In the genomic region with DNA sequence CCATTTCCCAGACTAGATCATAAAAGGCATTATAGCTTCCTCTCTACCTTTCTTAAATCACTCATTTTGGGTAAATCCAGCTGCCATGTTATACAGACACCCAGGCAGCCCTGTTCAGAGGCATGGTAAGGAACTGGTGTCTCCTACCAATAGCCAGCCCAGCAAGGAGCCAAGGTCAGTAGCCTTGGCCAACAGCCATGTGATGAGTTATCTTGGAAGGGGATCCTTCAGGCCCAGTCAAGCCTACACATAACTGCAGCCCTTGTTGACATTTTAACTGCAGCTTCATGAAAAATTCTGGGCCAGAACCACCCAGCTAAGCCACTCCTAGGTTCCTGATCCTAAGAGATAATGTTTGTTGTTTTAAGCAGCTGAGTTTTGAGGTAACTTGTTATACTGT, we compare ENCODE assay signal across 2 cellular contexts.
A peak's percentile ranks its signal among the peaks of the same experiment; 100 is the strongest.
TF ChIP-seq lines count a peak whose summit lies in the region.

No MANE protein-coding gene starts in this region.

TF ChIP-seq in IMR-90, 13 proteins besides CTCF, POLR2A, EP300 and RAD21:
- TF ChIP-seq, protein P1, sequence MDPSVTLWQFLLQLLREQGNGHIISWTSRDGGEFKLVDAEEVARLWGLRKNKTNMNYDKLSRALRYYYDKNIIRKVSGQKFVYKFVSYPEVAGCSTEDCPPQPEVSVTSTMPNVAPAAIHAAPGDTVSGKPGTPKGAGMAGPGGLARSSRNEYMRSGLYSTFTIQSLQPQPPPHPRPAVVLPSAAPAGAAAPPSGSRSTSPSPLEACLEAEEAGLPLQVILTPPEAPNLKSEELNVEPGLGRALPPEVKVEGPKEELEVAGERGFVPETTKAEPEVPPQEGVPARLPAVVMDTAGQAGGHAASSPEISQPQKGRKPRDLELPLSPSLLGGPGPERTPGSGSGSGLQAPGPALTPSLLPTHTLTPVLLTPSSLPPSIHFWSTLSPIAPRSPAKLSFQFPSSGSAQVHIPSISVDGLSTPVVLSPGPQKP (IDR thresholded peaks at IDR 0.05; ENCODE audit: borderline replicate concordance, low read depth, low read length), result no peak
- TF ChIP-seq MAFK (IDR thresholded peaks at IDR 0.05; ENCODE audit: low read depth, low read length) (no peak), MXI1 (IDR thresholded peaks at IDR 0.05; ENCODE audit: borderline replicate concordance, low read depth, low read length) (no peak), RCOR1 (IDR thresholded peaks at IDR 0.05; ENCODE audit: insufficient replicate concordance, low read length) (no peak), NFE2L2 (IDR thresholded peaks at IDR 0.05; ENCODE audit: low read depth, low read length) (no peak), RFX5 (IDR thresholded peaks at IDR 0.05; ENCODE audit: low read depth, low read length) (no peak), SMC3 (IDR thresholded peaks at IDR 0.05; ENCODE audit: low read depth, low read length) (no peak), BHLHE40 (IDR thresholded peaks at IDR 0.05; ENCODE audit: low read depth, low read length) (no peak), CEBPB (IDR thresholded peaks at IDR 0.05; ENCODE audit: low read depth, low read length) (no peak), FOS (IDR thresholded peaks at IDR 0.05; ENCODE audit: low read depth, low read length) (no peak), MAZ (IDR thresholded peaks at IDR 0.05; ENCODE audit: borderline replicate concordance, low read depth, low read length) (no peak), CHD1 (IDR thresholded peaks at IDR 0.05; ENCODE audit: low read depth, low read length) (no peak)
- TF ChIP-seq, protein P2, sequence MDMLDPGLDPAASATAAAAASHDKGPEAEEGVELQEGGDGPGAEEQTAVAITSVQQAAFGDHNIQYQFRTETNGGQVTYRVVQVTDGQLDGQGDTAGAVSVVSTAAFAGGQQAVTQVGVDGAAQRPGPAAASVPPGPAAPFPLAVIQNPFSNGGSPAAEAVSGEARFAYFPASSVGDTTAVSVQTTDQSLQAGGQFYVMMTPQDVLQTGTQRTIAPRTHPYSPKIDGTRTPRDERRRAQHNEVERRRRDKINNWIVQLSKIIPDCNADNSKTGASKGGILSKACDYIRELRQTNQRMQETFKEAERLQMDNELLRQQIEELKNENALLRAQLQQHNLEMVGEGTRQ (IDR thresholded peaks at IDR 0.05; ENCODE audit: low read depth, low read length), result no peak

TF ChIP-seq in K562, 482 proteins besides CTCF, POLR2A, EP300 and RAD21 (continues in another document):
- no peak for TF ChIP-seq ZKSCAN3 (CRISPR knock-in tag; IDR thresholded peaks at IDR 0.05)
- TF ChIP-seq ZKSCAN8 (CRISPR knock-in tag; IDR thresholded peaks at IDR 0.05), result no peak
- no peak for TF ChIP-seq POLR2H (tag; IDR thresholded peaks at IDR 0.05; ENCODE audit: low read depth)
- no peak for TF ChIP-seq RFX7 (CRISPR knock-in tag; IDR thresholded peaks at IDR 0.05)
- TF ChIP-seq, protein P3, sequence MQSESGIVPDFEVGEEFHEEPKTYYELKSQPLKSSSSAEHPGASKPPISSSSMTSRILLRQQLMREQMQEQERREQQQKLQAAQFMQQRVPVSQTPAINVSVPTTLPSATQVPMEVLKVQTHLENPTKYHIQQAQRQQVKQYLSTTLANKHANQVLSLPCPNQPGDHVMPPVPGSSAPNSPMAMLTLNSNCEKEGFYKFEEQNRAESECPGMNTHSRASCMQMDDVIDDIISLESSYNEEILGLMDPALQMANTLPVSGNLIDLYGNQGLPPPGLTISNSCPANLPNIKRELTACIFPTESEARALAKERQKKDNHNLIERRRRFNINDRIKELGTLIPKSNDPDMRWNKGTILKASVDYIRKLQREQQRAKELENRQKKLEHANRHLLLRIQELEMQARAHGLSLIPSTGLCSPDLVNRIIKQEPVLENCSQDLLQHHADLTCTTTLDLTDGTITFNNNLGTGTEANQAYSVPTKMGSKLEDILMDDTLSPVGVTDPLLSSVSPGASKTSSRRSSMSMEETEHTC (IDR thresholded peaks at IDR 0.05), result no peak
- peak; percentile 61; the same call in 1 of the 2 replicates for TF ChIP-seq SMARCA4 (IDR thresholded peaks at IDR 0.05)
- TF ChIP-seq ZNF24 (IDR thresholded peaks at IDR 0.05), result no peak
- TF ChIP-seq, protein P4, sequence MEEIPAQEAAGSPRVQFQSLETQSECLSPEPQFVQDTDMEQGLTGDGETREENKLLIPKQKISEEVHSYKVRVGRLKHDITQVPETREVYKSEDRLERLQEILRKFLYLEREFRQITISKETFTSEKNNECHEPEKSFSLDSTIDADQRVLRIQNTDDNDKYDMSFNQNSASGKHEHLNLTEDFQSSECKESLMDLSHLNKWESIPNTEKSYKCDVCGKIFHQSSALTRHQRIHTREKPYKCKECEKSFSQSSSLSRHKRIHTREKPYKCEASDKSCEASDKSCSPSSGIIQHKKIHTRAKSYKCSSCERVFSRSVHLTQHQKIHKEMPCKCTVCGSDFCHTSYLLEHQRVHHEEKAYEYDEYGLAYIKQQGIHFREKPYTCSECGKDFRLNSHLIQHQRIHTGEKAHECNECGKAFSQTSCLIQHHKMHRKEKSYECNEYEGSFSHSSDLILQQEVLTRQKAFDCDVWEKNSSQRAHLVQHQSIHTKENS (CRISPR knock-in tag; IDR thresholded peaks at IDR 0.05), result no peak
- TF ChIP-seq SUPT5H (IDR thresholded peaks at IDR 0.05), result no peak
- no peak for TF ChIP-seq ETV6 (IDR thresholded peaks at IDR 0.05; ENCODE audit: borderline replicate concordance in 1 of 2, low read depth in 2 of 2, low read length in 1 of 2)
- TF ChIP-seq ETV6 (CRISPR knock-in tag; IDR thresholded peaks at IDR 0.05; ENCODE audit: borderline replicate concordance), result no peak
- peak; percentile 49; the same call in 1 of the 2 replicates for TF ChIP-seq ATF7 (IDR thresholded peaks at IDR 0.05)
- no peak for TF ChIP-seq ZFP1 (CRISPR knock-in tag; IDR thresholded peaks at IDR 0.05)
- TF ChIP-seq PHF8 (IDR thresholded peaks at IDR 0.05; ENCODE audit: borderline replicate concordance, low read length), result no peak
- no peak for TF ChIP-seq SETDB1 (IDR thresholded peaks at IDR 0.05; ENCODE audit: low read length)
- no peak for TF ChIP-seq ZNF23 (CRISPR knock-in tag; IDR thresholded peaks at IDR 0.05)
- no peak for TF ChIP-seq ZNF124 (CRISPR knock-in tag; IDR thresholded peaks at IDR 0.05)
- no peak for TF ChIP-seq RBBP5 (IDR thresholded peaks at IDR 0.05; ENCODE audit: borderline replicate concordance, insufficient read depth, low read length, poor library complexity, severe bottlenecking)
- TF ChIP-seq PHF20 (IDR thresholded peaks at IDR 0.05; ENCODE audit: partially characterized antibody), result no peak
- TF ChIP-seq ZNF445 (CRISPR knock-in tag; IDR thresholded peaks at IDR 0.05; ENCODE audit: low read depth), result no peak
- TF ChIP-seq, protein P5, sequence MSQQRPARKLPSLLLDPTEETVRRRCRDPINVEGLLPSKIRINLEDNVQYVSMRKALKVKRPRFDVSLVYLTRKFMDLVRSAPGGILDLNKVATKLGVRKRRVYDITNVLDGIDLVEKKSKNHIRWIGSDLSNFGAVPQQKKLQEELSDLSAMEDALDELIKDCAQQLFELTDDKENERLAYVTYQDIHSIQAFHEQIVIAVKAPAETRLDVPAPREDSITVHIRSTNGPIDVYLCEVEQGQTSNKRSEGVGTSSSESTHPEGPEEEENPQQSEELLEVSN (IDR thresholded peaks at IDR 0.05; ENCODE audit: borderline replicate concordance in 1 of 2, extremely low read depth in 1 of 2, insufficient read depth in 1 of 2, insufficient read length in 1 of 2, low read depth in 1 of 2, low read length in 1 of 2, poor library complexity in 1 of 2, severe bottlenecking in 1 of 2), result no peak
- no peak for TF ChIP-seq IFI16 (CRISPR knock-in tag; IDR thresholded peaks at IDR 0.05)
- no peak for TF ChIP-seq CREM (IDR thresholded peaks at IDR 0.05; ENCODE audit: low read depth)
- TF ChIP-seq GATA2 (CRISPR knock-in tag; IDR thresholded peaks at IDR 0.05), result peak; percentile 54
- peak; percentile 48; the same call in 1 of the 2 replicates for TF ChIP-seq MECOM (CRISPR knock-in tag; IDR thresholded peaks at IDR 0.05)
- TF ChIP-seq, protein P2 (CRISPR knock-in tag; IDR thresholded peaks at IDR 0.05), result no peak
- TF ChIP-seq CBFB (CRISPR knock-in tag; IDR thresholded peaks at IDR 0.05), result no peak
- TF ChIP-seq ZNF785 (CRISPR knock-in tag; IDR thresholded peaks at IDR 0.05), result no peak
- no peak for TF ChIP-seq PPARD (CRISPR knock-in tag; IDR thresholded peaks at IDR 0.05)
- 0 out of 2 replicates have a peak, but pooled peaks have one; percentile 35 for TF ChIP-seq NCOR1 (IDR thresholded peaks at IDR 0.05)
- no peak for TF ChIP-seq PHB (CRISPR knock-in tag; IDR thresholded peaks at IDR 0.05)
- TF ChIP-seq, protein P6, sequence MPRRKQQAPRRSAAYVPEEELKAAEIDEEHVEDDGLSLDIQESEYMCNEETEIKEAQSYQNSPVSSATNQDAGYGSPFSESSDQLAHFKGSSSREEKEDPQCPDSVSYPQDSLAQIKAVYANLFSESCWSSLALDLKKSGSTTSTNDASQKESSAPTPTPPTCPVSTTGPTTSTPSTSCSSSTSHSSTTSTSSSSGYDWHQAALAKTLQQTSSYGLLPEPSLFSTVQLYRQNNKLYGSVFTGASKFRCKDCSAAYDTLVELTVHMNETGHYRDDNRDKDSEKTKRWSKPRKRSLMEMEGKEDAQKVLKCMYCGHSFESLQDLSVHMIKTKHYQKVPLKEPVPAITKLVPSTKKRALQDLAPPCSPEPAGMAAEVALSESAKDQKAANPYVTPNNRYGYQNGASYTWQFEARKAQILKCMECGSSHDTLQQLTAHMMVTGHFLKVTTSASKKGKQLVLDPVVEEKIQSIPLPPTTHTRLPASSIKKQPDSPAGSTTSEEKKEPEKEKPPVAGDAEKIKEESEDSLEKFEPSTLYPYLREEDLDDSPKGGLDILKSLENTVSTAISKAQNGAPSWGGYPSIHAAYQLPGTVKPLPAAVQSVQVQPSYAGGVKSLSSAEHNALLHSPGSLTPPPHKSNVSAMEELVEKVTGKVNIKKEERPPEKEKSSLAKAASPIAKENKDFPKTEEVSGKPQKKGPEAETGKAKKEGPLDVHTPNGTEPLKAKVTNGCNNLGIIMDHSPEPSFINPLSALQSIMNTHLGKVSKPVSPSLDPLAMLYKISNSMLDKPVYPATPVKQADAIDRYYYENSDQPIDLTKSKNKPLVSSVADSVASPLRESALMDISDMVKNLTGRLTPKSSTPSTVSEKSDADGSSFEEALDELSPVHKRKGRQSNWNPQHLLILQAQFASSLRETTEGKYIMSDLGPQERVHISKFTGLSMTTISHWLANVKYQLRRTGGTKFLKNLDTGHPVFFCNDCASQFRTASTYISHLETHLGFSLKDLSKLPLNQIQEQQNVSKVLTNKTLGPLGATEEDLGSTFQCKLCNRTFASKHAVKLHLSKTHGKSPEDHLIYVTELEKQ (CRISPR knock-in tag; IDR thresholded peaks at IDR 0.05), result no peak
- no peak for TF ChIP-seq ZNF830 (CRISPR knock-in tag; IDR thresholded peaks at IDR 0.05)
- TF ChIP-seq, protein P7, sequence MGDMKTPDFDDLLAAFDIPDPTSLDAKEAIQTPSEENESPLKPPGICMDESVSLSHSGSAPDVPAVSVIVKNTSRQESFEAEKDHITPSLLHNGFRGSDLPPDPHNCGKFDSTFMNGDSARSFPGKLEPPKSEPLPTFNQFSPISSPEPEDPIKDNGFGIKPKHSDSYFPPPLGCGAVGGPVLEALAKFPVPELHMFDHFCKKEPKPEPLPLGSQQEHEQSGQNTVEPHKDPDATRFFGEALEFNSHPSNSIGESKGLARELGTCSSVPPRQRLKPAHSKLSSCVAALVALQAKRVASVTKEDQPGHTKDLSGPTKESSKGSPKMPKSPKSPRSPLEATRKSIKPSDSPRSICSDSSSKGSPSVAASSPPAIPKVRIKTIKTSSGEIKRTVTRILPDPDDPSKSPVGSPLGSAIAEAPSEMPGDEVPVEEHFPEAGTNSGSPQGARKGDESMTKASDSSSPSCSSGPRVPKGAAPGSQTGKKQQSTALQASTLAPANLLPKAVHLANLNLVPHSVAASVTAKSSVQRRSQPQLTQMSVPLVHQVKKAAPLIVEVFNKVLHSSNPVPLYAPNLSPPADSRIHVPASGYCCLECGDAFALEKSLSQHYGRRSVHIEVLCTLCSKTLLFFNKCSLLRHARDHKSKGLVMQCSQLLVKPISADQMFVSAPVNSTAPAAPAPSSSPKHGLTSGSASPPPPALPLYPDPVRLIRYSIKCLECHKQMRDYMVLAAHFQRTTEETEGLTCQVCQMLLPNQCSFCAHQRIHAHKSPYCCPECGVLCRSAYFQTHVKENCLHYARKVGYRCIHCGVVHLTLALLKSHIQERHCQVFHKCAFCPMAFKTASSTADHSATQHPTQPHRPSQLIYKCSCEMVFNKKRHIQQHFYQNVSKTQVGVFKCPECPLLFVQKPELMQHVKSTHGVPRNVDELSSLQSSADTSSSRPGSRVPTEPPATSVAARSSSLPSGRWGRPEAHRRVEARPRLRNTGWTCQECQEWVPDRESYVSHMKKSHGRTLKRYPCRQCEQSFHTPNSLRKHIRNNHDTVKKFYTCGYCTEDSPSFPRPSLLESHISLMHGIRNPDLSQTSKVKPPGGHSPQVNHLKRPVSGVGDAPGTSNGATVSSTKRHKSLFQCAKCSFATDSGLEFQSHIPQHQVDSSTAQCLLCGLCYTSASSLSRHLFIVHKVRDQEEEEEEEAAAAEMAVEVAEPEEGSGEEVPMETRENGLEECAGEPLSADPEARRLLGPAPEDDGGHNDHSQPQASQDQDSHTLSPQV (IDR thresholded peaks at IDR 0.05), result peak; percentile 71
- TF ChIP-seq TRIM28 (IDR thresholded peaks at IDR 0.05), result no peak
- no peak for TF ChIP-seq PHF21A (IDR thresholded peaks at IDR 0.05; ENCODE audit: borderline replicate concordance, low read depth)
- no peak for TF ChIP-seq HNRNPLL (IDR thresholded peaks at IDR 0.05; ENCODE audit: low read depth, low read length, poor library complexity, severe bottlenecking)
- TF ChIP-seq ZNF589 (CRISPR knock-in tag; IDR thresholded peaks at IDR 0.05; ENCODE audit: low read depth), result 0 out of 2 replicates have a peak, but pooled peaks have one; percentile 66
- TF ChIP-seq, protein P8, sequence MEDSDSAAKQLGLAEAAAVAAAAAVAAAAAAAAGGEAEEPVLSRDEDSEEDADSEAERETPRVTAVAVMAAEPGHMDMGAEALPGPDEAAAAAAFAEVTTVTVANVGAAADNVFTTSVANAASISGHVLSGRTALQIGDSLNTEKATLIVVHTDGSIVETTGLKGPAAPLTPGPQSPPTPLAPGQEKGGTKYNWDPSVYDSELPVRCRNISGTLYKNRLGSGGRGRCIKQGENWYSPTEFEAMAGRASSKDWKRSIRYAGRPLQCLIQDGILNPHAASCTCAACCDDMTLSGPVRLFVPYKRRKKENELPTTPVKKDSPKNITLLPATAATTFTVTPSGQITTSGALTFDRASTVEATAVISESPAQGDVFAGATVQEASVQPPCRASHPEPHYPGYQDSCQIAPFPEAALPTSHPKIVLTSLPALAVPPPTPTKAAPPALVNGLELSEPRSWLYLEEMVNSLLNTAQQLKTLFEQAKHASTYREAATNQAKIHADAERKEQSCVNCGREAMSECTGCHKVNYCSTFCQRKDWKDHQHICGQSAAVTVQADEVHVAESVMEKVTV (CRISPR knock-in tag; IDR thresholded peaks at IDR 0.05), result no peak
- no peak for TF ChIP-seq CHCHD3 (CRISPR knock-in tag; IDR thresholded peaks at IDR 0.05)
